Comparison of ENCODE assay signal across 10 cellular contexts in the genomic region with DNA sequence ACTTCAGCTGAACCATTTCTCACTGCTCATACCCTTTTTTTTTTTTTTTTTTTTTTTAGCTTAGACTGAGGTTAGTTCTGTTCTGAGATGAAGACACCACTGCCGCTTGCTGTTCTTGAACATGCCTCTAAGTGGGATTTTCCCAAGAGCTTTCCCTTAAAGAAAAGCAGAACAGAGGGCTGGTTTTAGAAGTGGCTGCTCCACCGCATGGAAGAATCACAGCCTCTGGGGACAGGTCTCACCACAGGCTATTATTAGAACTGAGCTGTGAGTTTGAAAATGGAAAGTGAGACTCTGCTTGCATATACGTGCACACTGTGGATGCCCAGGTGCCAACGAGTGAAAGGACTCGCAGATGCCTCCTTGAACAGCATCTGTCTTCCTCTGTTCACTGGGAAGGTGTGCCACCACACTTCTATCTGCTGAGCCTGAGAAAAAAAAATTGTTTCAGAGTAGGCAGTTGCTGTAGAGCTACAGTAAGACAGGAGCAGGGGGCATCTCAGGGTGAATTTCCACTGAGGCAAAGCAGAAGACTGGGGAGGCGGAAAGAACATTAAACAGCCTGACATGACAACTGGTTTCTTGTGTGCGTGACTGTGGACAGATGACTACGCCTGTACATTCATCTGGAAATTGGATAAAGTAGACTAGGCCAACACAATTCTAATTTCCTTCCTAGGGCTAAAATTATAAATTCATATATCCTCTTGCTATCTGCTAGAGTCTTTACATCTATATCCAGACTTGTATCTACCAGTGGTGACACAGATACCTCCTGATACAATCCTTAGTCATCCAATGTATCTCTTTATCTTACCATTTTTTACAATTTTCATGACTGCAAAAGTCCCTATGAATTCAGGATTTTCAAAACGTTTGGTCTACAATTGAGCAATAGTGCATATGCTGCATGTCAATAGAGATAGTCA.
DNase-seq lines count a peak whose midpoint lies in the region; ATAC-seq lines count a peak whose summit lies in the region.
"Had no signal": no experiment of that assay in that cellular context is flagged by ENCODE, and none has a peak within 500 bp of the region (broad histone marks: within the 10 kb centered on the region; RNA-seq: fewer than 3 reads in every experiment).

No MANE protein-coding gene starts in this region.

- peaks cover 4% of the 10 kb centered on the region for H3K4me1 Mint-ChIP-seq in activated T-cell treated with anti-CD3 and anti-CD28 coated beads, Interleukin-2, amount 50 U/mL, for 4 hours (ENCODE audit: low read depth)

- H3K4me3 Mint-ChIP-seq in activated T-cell treated with anti-CD3 and anti-CD28 coated beads, Interleukin-2, amount 50 U/mL, for 4 hours, result no peak overlapping the region

- H3K27me3 Mint-ChIP-seq in activated T-cell treated with anti-CD3 and anti-CD28 coated beads, Interleukin-2, amount 50 U/mL, for 4 hours (ENCODE audit: low read depth), result no peaks in the 10 kb centered on the region

- ATAC-seq in GM18499 (IDR thresholded peaks at IDR 0.05; ENCODE audit: insufficient read depth, unreplicated experiment) (peak; percentile 77), GM19397 (IDR thresholded peaks at IDR 0.05; ENCODE audit: unreplicated experiment) (peak; percentile 92), HG03060 (IDR thresholded peaks at IDR 0.05; ENCODE audit: low read depth, unreplicated experiment) (peak; percentile 81), sciatic nerve (no peak)
- peak; percentile 63 to 76 for ATAC-seq in activated T-cell treated with anti-CD3 and anti-CD28 coated beads, Interleukin-2, amount 50 U/mL, for 4 hours

- intact Hi-C loops in sciatic nerve (cut with DNase I), result loop anchor here (10.0 kb wide), 1 partner anchor 64 kb away; no protein-coding TSS in a partner anchor

- H3K9me3 Mint-ChIP-seq in activated T-cell treated with anti-CD3 and anti-CD28 coated beads, Interleukin-2, amount 50 U/mL, for 4 hours, result no peaks in the 10 kb centered on the region

- no peaks in the 10 kb centered on the region for H3K36me3 Mint-ChIP-seq in activated T-cell treated with anti-CD3 and anti-CD28 coated beads, Interleukin-2, amount 50 U/mL, for 4 hours (ENCODE audit: insufficient read depth)

- DNase-seq in activated T-cell treated with anti-CD3 and anti-CD28 coated beads, Interleukin-2, amount 50 U/mL, for 4 hours, result no peak
- DNase-seq in NCI-H1105 treated with DMSO at 0.1 percent for 48 hours (lab: John Stamatoyannopoulos, UW), result no peak
- DNase-seq in SIG-M5 (lab: John Stamatoyannopoulos, UW), result no peak
- DNase-seq in sciatic nerve (ENCODE audit: low spot score), result no peak
- no peak for DNase-seq in C1 segment of cervical spinal cord (lab: John Stamatoyannopoulos, UW)
- DNase-seq: NCI-H1436 treated with DMSO at 0.1 percent for 48 hours, tibial artery had no signal
